1 cellular context compared by ENCODE assay signal in genomic region chr11:9535189-9535781, GRCh38.
TF ChIP-seq lines count a peak whose summit lies in the region.

No MANE protein-coding gene starts in this region.

TF ChIP-seq in GM12878, 131 proteins besides CTCF, POLR2A, EP300 and RAD21 (continued from another document):
- TF ChIP-seq, protein P1, sequence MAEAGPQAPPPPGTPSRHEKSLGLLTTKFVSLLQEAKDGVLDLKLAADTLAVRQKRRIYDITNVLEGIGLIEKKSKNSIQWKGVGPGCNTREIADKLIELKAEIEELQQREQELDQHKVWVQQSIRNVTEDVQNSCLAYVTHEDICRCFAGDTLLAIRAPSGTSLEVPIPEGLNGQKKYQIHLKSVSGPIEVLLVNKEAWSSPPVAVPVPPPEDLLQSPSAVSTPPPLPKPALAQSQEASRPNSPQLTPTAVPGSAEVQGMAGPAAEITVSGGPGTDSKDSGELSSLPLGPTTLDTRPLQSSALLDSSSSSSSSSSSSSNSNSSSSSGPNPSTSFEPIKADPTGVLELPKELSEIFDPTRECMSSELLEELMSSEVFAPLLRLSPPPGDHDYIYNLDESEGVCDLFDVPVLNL (IDR thresholded peaks at IDR 0.05; ENCODE audit: low read depth, low read length): no peak
TF ChIP-seq in GM12878: peak in this region for 8.
